24 cellular contexts compared by ENCODE assay signal in genomic region chr3:174202561-174202960, GRCh38.
DNase-seq lines count a peak whose midpoint lies in the region; ATAC-seq and TF ChIP-seq lines count a peak whose summit lies in the region.
"Had no signal": no experiment of that assay in that cellular context is flagged by ENCODE, and none has a peak within 500 bp of the region (broad histone marks: within the 10 kb centered on the region; RNA-seq: fewer than 3 reads in every experiment).

No MANE protein-coding gene starts in this region.

- H3K4me1 Mint-ChIP-seq in activated T-cell treated with anti-CD3 and anti-CD28 coated beads, Interleukin-2, amount 50 U/mL, for 72 hours (ENCODE audit: low read depth) = no peaks in the 10 kb centered on the region
- H3K4me1 Mint-ChIP-seq: activated naive CD4-positive, alpha-beta T cell treated with anti-CD3 and anti-CD28 coated beads, Interleukin-2, amount 50 U/mL, for 24 hours; CD4-positive, alpha-beta memory T cell had no signal

- H3K4me3 ChIP-seq in heart left ventricle (no peak overlapping the region), right cardiac atrium (ENCODE audit: low read length) (no peak overlapping the region), SJCRH30 (no peak overlapping the region), fibroblast of pulmonary artery (replicated peaks; ENCODE audit: low read depth, low read length) (no peak overlapping the region)
- H3K4me3 ChIP-seq: A549, cardiac muscle cell, MG63, testis had no signal

- H3K36me3 ChIP-seq in heart left ventricle = no peaks in the 10 kb centered on the region
- no peaks in the 10 kb centered on the region for H3K36me3 ChIP-seq in SJCRH30
- H3K36me3 ChIP-seq: cardiac muscle cell, MG63 had no signal

- no peaks in the 10 kb centered on the region for H3K9me3 ChIP-seq in heart left ventricle
- no peaks in the 10 kb centered on the region for H3K9me3 ChIP-seq in right cardiac atrium (ENCODE audit: control insufficient read depth, low read length)
- no peaks in the 10 kb centered on the region for H3K9me3 ChIP-seq in SJCRH30 (replicated peaks)
- H3K9me3 ChIP-seq: A549, testis had no signal

- H3K4me3 Mint-ChIP-seq in activated T-cell treated with anti-CD3 and anti-CD28 coated beads, Interleukin-2, amount 50 U/mL, for 72 hours = no peak overlapping the region
- H3K4me3 Mint-ChIP-seq: activated naive CD4-positive, alpha-beta T cell treated with anti-CD3 and anti-CD28 coated beads, Interleukin-2, amount 50 U/mL, for 24 hours; CD4-positive, alpha-beta memory T cell had no signal

- WGBS in heart left ventricle, 4 donors = 71 to 86% (median 82%) methylated on average over 1 of the region's 1 CpG
- WGBS in right cardiac atrium = 85% methylated on average over 1 of the region's 1 CpG

- TF ChIP-seq CTCF in heart left ventricle (IDR thresholded peaks at IDR 0.05) (no peak), fibroblast of pulmonary artery (IDR thresholded peaks at IDR 0.05; ENCODE audit: low read length, missing control alignments) (no peak)

- H3K27ac Mint-ChIP-seq in activated T-cell treated with anti-CD3 and anti-CD28 coated beads, Interleukin-2, amount 50 U/mL, for 72 hours = no peak overlapping the region
- H3K27ac Mint-ChIP-seq: activated naive CD4-positive, alpha-beta T cell treated with anti-CD3 and anti-CD28 coated beads, Interleukin-2, amount 50 U/mL, for 24 hours; CD4-positive, alpha-beta memory T cell had no signal

- H3K4me1 ChIP-seq in heart left ventricle (peaks cover 0 to 15% (median 0%) of the 10 kb centered on the region in 12 donors), right cardiac atrium (ENCODE audit: control insufficient read depth, insufficient read depth, low read length) (peaks cover 3% of the 10 kb centered on the region), SJCRH30 (peaks cover 26% of the 10 kb centered on the region)
- H3K4me1 ChIP-seq: A549, testis had no signal

- no peaks in the 10 kb centered on the region for H3K27me3 Mint-ChIP-seq in activated T-cell treated with anti-CD3 and anti-CD28 coated beads, Interleukin-2, amount 50 U/mL, for 72 hours (ENCODE audit: low read depth)
- H3K27me3 Mint-ChIP-seq: activated naive CD4-positive, alpha-beta T cell treated with anti-CD3 and anti-CD28 coated beads, Interleukin-2, amount 50 U/mL, for 24 hours; CD4-positive, alpha-beta memory T cell had no signal

- no peak for TF ChIP-seq POLR2A in heart left ventricle (IDR thresholded peaks at IDR 0.05)

- ATAC-seq in heart left ventricle (no peak), right cardiac atrium (no peak), GM18868 (IDR thresholded peaks at IDR 0.05; ENCODE audit: unreplicated experiment) (no peak)
- ATAC-seq in activated T-cell treated with anti-CD3 and anti-CD28 coated beads, Interleukin-2, amount 50 U/mL, for 72 hours (replicated peaks in 1 of 2) = no peak
- ATAC-seq: A549, esophagus mucosa, HepG2 had no signal

- no peaks in the 10 kb centered on the region for H3K9me3 Mint-ChIP-seq in activated T-cell treated with anti-CD3 and anti-CD28 coated beads, Interleukin-2, amount 50 U/mL, for 72 hours
- H3K9me3 Mint-ChIP-seq: activated naive CD4-positive, alpha-beta T cell treated with anti-CD3 and anti-CD28 coated beads, Interleukin-2, amount 50 U/mL, for 24 hours had no signal

- no peaks in the 10 kb centered on the region for H3K36me3 Mint-ChIP-seq in activated T-cell treated with anti-CD3 and anti-CD28 coated beads, Interleukin-2, amount 50 U/mL, for 72 hours (ENCODE audit: insufficient read depth in 2 of 2)
- H3K36me3 Mint-ChIP-seq: activated naive CD4-positive, alpha-beta T cell treated with anti-CD3 and anti-CD28 coated beads, Interleukin-2, amount 50 U/mL, for 24 hours; CD4-positive, alpha-beta memory T cell had no signal

- no peaks in the 10 kb centered on the region for H3K27me3 ChIP-seq in heart left ventricle
- no peaks in the 10 kb centered on the region for H3K27me3 ChIP-seq in right cardiac atrium (ENCODE audit: control insufficient read depth, insufficient read depth)
- no peaks in the 10 kb centered on the region for H3K27me3 ChIP-seq in SJCRH30
- H3K27me3 ChIP-seq: cardiac muscle cell, MG63, testis had no signal

- H3K27ac ChIP-seq in heart left ventricle = peak overlapping the region in 9 of 12 donors; percentile 18 to 69 (median 57)
- no peak overlapping the region for H3K27ac ChIP-seq in right cardiac atrium (ENCODE audit: low read length)
- H3K27ac ChIP-seq in SJCRH30 = peak overlapping the region; percentile 96
- H3K27ac ChIP-seq: A549, cardiac muscle cell, testis had no signal

- intact Hi-C loops in heart left ventricle (cut with DNase I) (no loop called here), right cardiac atrium (cut with DNase I) (no loop called here)

- DNase-seq in heart left ventricle (no peak), right cardiac atrium (no peak), SJCRH30 (no peak), fibroblast of pulmonary artery (ENCODE audit: low read depth) (peak; percentile 10), amygdala (lab: John Stamatoyannopoulos, UW) (no peak), NCI-H2171 treated with DMSO at 0.1 percent for 48 hours (lab: John Stamatoyannopoulos, UW) (no peak)
- no peak for DNase-seq in activated T-cell treated with anti-CD3 and anti-CD28 coated beads, Interleukin-2, amount 50 U/mL, for 72 hours
- DNase-seq: activated T-cell treated with anti-CD3 and anti-CD28 coated beads for 4 hours; CD4-positive, alpha-beta memory T cell; DMS79; mammary epithelial cell; MG63; NCI-H1694 treated with DMSO at 0.1 percent for 48 hours; NCI-H510A treated with DMSO at 0.1 percent for 48 hours; posterior cingulate gyrus; SHP77; T-helper 1 cell; testis had no signal
